ENCODE assay signal across 25 cellular contexts in genomic region chr13:47230155-47230554, GRCh38.
A peak's percentile ranks its signal among the peaks of the same experiment; 100 is the strongest.
DNase-seq lines count a peak whose midpoint lies in the region; ATAC-seq, FAIRE-seq and TF ChIP-seq lines count a peak whose summit lies in the region.
"Had no signal": no experiment of that assay in that cellular context is flagged by ENCODE, and none has a peak within 500 bp of the region (broad histone marks: within the 10 kb centered on the region; RNA-seq: fewer than 3 reads in every experiment).

No MANE protein-coding gene starts in this region.

- intact Hi-C loops in HepG2 (cut with micrococcal nuclease; ENCODE audit: unreplicated experiment) (no loop called here), right lobe of liver (cut with DNase I) (no loop called here)

- H3K79me1 ChIP-seq in mesenchymal stem cell (replicated peaks; ENCODE audit: low read length, poor library complexity, severe bottlenecking) = no peaks in the 10 kb centered on the region

- H3K23ac ChIP-seq in mesenchymal stem cell (ENCODE audit: low read length in 2 of 2) = no peak overlapping the region

- no peak overlapping the region for H2BK5ac ChIP-seq in mesenchymal stem cell (ENCODE audit: low read depth, low read length, poor library complexity, severe bottlenecking)

- no peak for TF ChIP-seq CTCF in HepG2 (CRISPR knock-in tag; IDR thresholded peaks at IDR 0.05)
- TF ChIP-seq CTCF in right lobe of liver (IDR thresholded peaks at IDR 0.05) = no peak
- TF ChIP-seq CTCF in suprapubic skin (IDR thresholded peaks at IDR 0.05) = no peak

- H3K4me3 ChIP-seq in HepG2 (replicated peaks in 1 of 3; ENCODE audit: insufficient read depth in 1 of 3, low read depth in 2 of 3, low read length in 3 of 3) = no peak overlapping the region
- no peak overlapping the region for H3K4me3 ChIP-seq in right lobe of liver
- H3K4me3 ChIP-seq in adipocyte (ENCODE audit: low read length) = peak overlapping the region; percentile 8
- H3K4me3 ChIP-seq in mesenchymal stem cell (ENCODE audit: insufficient read depth in 1 of 2, low read depth in 1 of 2, low read length in 2 of 2) = no peak overlapping the region
- no peak overlapping the region for H3K4me3 ChIP-seq in suprapubic skin
- H3K4me3 ChIP-seq: BLaER1 treated with 17β-estradiol and CSF1 and Interleukin-3, amounts not matched to agents 10 nM and 100 nM; GM12878; GM23338; HAP-1 had no signal

- POLR2A ChIA-PET in HepG2 (lab: Yijun Ruan, JAX) = no interaction called here

- H2BK12ac ChIP-seq in mesenchymal stem cell (ENCODE audit: low read length in 2 of 2) = no peak overlapping the region

- no peaks in the 10 kb centered on the region for H3K79me2 ChIP-seq in HepG2 (ENCODE audit: insufficient read depth, low read length)

- no peak for TF ChIP-seq RAD21 in HepG2 (CRISPR knock-in tag; IDR thresholded peaks at IDR 0.05)

- no peak overlapping the region for H2BK120ac ChIP-seq in mesenchymal stem cell (ENCODE audit: low read depth, low read length)

- FAIRE-seq in HepG2 (lab: Jason Lieb, UNC) = no peak
- FAIRE-seq: A204.1, D721Med, GM12878, GM19239, H54 had no signal

- no peak overlapping the region for H4K8ac ChIP-seq in mesenchymal stem cell (ENCODE audit: low read length)

- H3K9me3 ChIP-seq in HepG2 (ENCODE audit: low read length) (peaks cover 38% of the 10 kb centered on the region; the same call in 1 of the 2 replicates), right lobe of liver (no peaks in the 10 kb centered on the region), adipocyte (ENCODE audit: control insufficient read depth, low read length) (peaks cover 19% of the 10 kb centered on the region), mesenchymal stem cell (ENCODE audit: control insufficient read depth, low read length) (peaks cover 47% of the 10 kb centered on the region), suprapubic skin (no peaks in the 10 kb centered on the region)
- H3K9me3 ChIP-seq: BE2C, HAP-1 had no signal

- DNase-seq in HepG2 (ENCODE audit: low spot score) = no peak
- no peak for DNase-seq in right lobe of liver
- no peak for DNase-seq in adipocyte (ENCODE audit: low read depth)
- peak; percentile 6 for DNase-seq in mesenchymal stem cell
- DNase-seq in NOMO-1 treated with dmso at 0.1 percent for 144 hours (lab: John Stamatoyannopoulos, UW; ENCODE audit: unreplicated experiment) = no peak
- DNase-seq in suprapubic skin (ENCODE audit: low spot score in 2 of 2) = no peak
- DNase-seq: ACHN; AML-193; BE2C; CD4-positive, alpha-beta T cell; CD8-positive, alpha-beta memory T cell; DMS 273 treated with DMSO at 0.1 percent for 48 hours; DMS79; EL; GDM1; HFFc6 had no signal

- no TSS peak for BruUV-seq in HepG2 (replicated peaks; lab: Mats Ljungman, UMichigan)

- 0% methylated on average over 2 of the region's 2 CpGs for WGBS in HepG2 (ENCODE audit: low lambda C conversion rate)
- WGBS in right lobe of liver (ENCODE audit: insufficient coverage, low coverage, low lambda C conversion rate, missing lambda C conversion rate) = 37% methylated on average over 2 of the region's 2 CpGs
- no CpG with 5 or more reads among the region's 2 CpGs for WGBS in mesenchymal stem cell
- WGBS in suprapubic skin = 77% methylated on average over 2 of the region's 2 CpGs

- no peak overlapping the region for H2AFZ ChIP-seq in HepG2 (ENCODE audit: low read length)
- H2AFZ ChIP-seq in mesenchymal stem cell (ENCODE audit: low read depth, low read length) = no peak overlapping the region
- H2AFZ ChIP-seq: GM23338 had no signal

- no peak overlapping the region for H3K18ac ChIP-seq in mesenchymal stem cell (ENCODE audit: low read depth in 1 of 2, low read length in 2 of 2)

- no peaks in the 10 kb centered on the region for H4K20me1 ChIP-seq in HepG2 (ENCODE audit: insufficient read depth, low read length)
- H4K20me1 ChIP-seq: BLaER1 treated with 17β-estradiol and CSF1 and Interleukin-3, amounts not matched to agents 10 nM and 100 nM had no signal

- no peak overlapping the region for H3K4ac ChIP-seq in mesenchymal stem cell (ENCODE audit: low read depth in 1 of 2, low read length in 2 of 2)

- no peak for ATAC-seq in HepG2
- ATAC-seq in right lobe of liver = no peak
- ATAC-seq: GM12878, GM23338 had no signal

- TF ChIP-seq POLR2A in HepG2 (IDR thresholded peaks at IDR 0.05; ENCODE audit: insufficient read depth in 1 of 2, low read depth in 2 of 2, low read length in 2 of 2) (no peak), right lobe of liver (IDR thresholded peaks at IDR 0.05) (no peak), suprapubic skin (IDR thresholded peaks at IDR 0.05) (no peak)

- H3K27me3 ChIP-seq in HepG2 (ENCODE audit: control insufficient read depth in 1 of 2, insufficient read depth in 2 of 2, low read length in 2 of 2) (no peaks in the 10 kb centered on the region), right lobe of liver (no peaks in the 10 kb centered on the region), adipocyte (replicated peaks; ENCODE audit: control insufficient read depth, insufficient read depth, low read length) (no peaks in the 10 kb centered on the region), mesenchymal stem cell (ENCODE audit: control insufficient read depth in 1 of 2, insufficient read depth in 1 of 2, low read length in 2 of 2) (no peaks in the 10 kb centered on the region), suprapubic skin (no peaks in the 10 kb centered on the region)
- H3K27me3 ChIP-seq: BE2C; BLaER1 treated with 17β-estradiol and CSF1 and Interleukin-3, amounts not matched to agents 10 nM and 100 nM had no signal

- no peak overlapping the region for H2BK15ac ChIP-seq in mesenchymal stem cell (ENCODE audit: low read depth, poor library complexity, severe bottlenecking)

- no peaks in the 10 kb centered on the region for H3K4me1 ChIP-seq in HepG2 (ENCODE audit: insufficient read depth, low read length)
- H3K4me1 ChIP-seq in right lobe of liver = no peaks in the 10 kb centered on the region
- no peaks in the 10 kb centered on the region for H3K4me1 ChIP-seq in adipocyte (ENCODE audit: control insufficient read depth, insufficient read depth, low read length)
- H3K4me1 ChIP-seq in mesenchymal stem cell (ENCODE audit: control insufficient read depth, insufficient read depth, low read depth, low read length) = no peaks in the 10 kb centered on the region
- no peaks in the 10 kb centered on the region for H3K4me1 ChIP-seq in suprapubic skin
- H3K4me1 ChIP-seq: BE2C, HAP-1 had no signal

- TF ChIP-seq EP300 in HepG2 (IDR thresholded peaks at IDR 0.05; ENCODE audit: low read depth in 2 of 2, low read length in 2 of 2) = no peak
- TF ChIP-seq EP300 in HepG2 (CRISPR knock-in tag; IDR thresholded peaks at IDR 0.05; ENCODE audit: borderline replicate concordance) = no peak
- no peak for TF ChIP-seq EP300 in suprapubic skin (IDR thresholded peaks at IDR 0.05)

- H3K36me3 ChIP-seq in HepG2 (replicated peaks in 1 of 2; ENCODE audit: control insufficient read depth in 1 of 2, insufficient read depth in 2 of 2, low read length in 2 of 2) = no peaks in the 10 kb centered on the region
- H3K36me3 ChIP-seq in right lobe of liver = no peaks in the 10 kb centered on the region
- H3K36me3 ChIP-seq in adipocyte (ENCODE audit: control insufficient read depth, insufficient read depth, low read length, severe bottlenecking) = no peaks in the 10 kb centered on the region
- no peaks in the 10 kb centered on the region for H3K36me3 ChIP-seq in mesenchymal stem cell (ENCODE audit: control insufficient read depth in 1 of 2, insufficient read depth in 2 of 2, low read depth in 1 of 2, low read length in 2 of 2)
- H3K36me3 ChIP-seq in suprapubic skin = no peaks in the 10 kb centered on the region
- H3K36me3 ChIP-seq: BE2C; BLaER1 treated with 17β-estradiol and CSF1 and Interleukin-3, amounts not matched to agents 10 nM and 100 nM; HAP-1 had no signal

- H3K14ac ChIP-seq in mesenchymal stem cell (ENCODE audit: low read length in 2 of 2) = no peak overlapping the region

- H3K27ac ChIP-seq in HepG2 (ENCODE audit: extremely low read length, insufficient read depth, low read length) (no peak overlapping the region), right lobe of liver (no peak overlapping the region), mesenchymal stem cell (ENCODE audit: low read length, poor library complexity, severe bottlenecking) (no peak overlapping the region), suprapubic skin (no peak overlapping the region)
- H3K27ac ChIP-seq: 22Rv1; BLaER1 treated with 17β-estradiol and CSF1 and Interleukin-3, amounts not matched to agents 10 nM and 100 nM had no signal

- no peak overlapping the region for H4K91ac ChIP-seq in mesenchymal stem cell (ENCODE audit: low read length)

- H2AK5ac ChIP-seq in mesenchymal stem cell (ENCODE audit: low read length, severe bottlenecking) = no peak overlapping the region

- H3K4me2 ChIP-seq in HepG2 (ENCODE audit: low read depth, low read length) (no peak overlapping the region), mesenchymal stem cell (ENCODE audit: low read length, poor library complexity, severe bottlenecking) (no peak overlapping the region)
- H3K4me2 ChIP-seq: BLaER1 treated with 17β-estradiol and CSF1 and Interleukin-3, amounts not matched to agents 10 nM and 100 nM; GM23338 had no signal

- H3K9ac ChIP-seq in HepG2 (ENCODE audit: insufficient read depth, low read depth, low read length) (no peak overlapping the region), adipocyte (ENCODE audit: low read length) (no peak overlapping the region), mesenchymal stem cell (ENCODE audit: low read length) (no peak overlapping the region)
- H3K9ac ChIP-seq: BLaER1 treated with 17β-estradiol and CSF1 and Interleukin-3, amounts not matched to agents 10 nM and 100 nM had no signal

- in situ Hi-C loops in HepG2 (cut with HindIII; ENCODE audit: extremely low pct_ligation_motif_present, low pct_unique_long_range_greater_than_20kb) = no loop called here

- CTCF ChIA-PET in HepG2 (lab: Yijun Ruan, JAX; ENCODE audit: low intra/inter-chr PET ratio, low total read pairs) = no interaction called here

TF ChIP-seq in HepG2, 621 proteins besides CTCF, POLR2A, EP300 and RAD21 (continues in another document):
- no peak for TF ChIP-seq GLMP (CRISPR knock-in tag; IDR thresholded peaks at IDR 0.05; ENCODE audit: borderline replicate concordance)
